ENCODE assay signal across 7 cellular contexts in the genomic region with DNA sequence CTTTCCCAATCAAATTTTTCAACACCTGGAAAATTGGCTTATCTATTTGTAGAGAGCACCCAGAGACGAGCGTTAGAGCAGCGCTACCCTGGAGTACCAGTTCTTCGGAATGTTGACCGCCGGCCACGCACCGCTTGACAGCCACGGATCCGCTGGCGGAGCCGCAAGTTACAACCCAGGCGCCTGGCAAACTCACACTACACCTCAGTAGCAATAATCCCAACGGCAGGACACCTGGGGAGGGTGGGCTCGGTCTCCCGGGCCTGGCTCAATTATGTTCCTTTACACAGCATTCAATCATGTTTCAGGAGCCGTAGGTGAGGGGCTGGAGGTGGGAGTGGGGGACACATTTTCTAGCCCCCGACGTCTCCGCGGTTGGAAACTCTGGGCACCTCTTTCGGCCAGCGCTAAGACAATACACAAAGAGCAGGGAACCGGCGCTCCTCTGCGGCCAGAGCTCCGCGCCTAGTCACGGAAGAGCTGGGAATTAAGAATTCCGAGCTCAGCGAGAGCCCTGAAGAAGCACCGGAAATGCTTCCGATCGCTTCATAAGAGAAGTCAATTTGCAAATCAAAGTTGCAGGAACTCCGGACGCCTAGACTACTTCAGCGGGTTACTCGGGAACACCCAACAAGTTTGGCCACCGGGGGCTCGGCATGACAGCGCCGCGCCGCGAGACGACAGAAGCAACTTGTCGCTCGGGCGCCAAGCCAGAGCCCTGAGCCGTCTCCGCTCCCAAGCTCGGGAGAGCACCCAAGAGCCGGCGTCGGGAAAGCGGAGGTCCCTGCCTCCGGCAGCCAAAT. TPM values are rescaled to one million over a fixed set of nuclear protein-coding genes. Genes with fewer than 3 reads are reported as not detected.
DNase-seq lines count a peak whose midpoint lies in the region; ATAC-seq and TF ChIP-seq lines count a peak whose summit lies in the region.

No MANE protein-coding gene starts in this region.

- H3K36me3 Mint-ChIP-seq in activated naive CD4-positive, alpha-beta T cell treated with anti-CD3 and anti-CD28 coated beads for 36 hours (ENCODE audit: low read depth), result peaks cover 3% of the 10 kb centered on the region
- H3K36me3 Mint-ChIP-seq in naive thymus-derived CD4-positive, alpha-beta T cell, result peaks cover 0 to 19% (median 0%) of the 10 kb centered on the region in 5 donors

- intact Hi-C loops in activated naive CD4-positive, alpha-beta T cell treated with anti-CD3 and anti-CD28 coated beads for 36 hours (cut with micrococcal nuclease), result loop anchor here (1.0 to 5.0 kb wide), 5 partner anchors 17 to 349 kb away; no protein-coding TSS in a partner anchor
- intact Hi-C loops in naive thymus-derived CD4-positive, alpha-beta T cell (cut with micrococcal nuclease), result loop anchor here (1.0 to 10.0 kb wide), 7 partner anchors 17 to 678 kb away; a partner anchor contains a TSS
- intact Hi-C loops in aorta (cut with DNase I), result loop anchor here (2.0 to 5.0 kb wide), 3 partner anchors 79 to 99 kb away; no protein-coding TSS in a partner anchor

- H3K9me3 Mint-ChIP-seq in activated naive CD4-positive, alpha-beta T cell treated with anti-CD3 and anti-CD28 coated beads for 36 hours, result no peaks in the 10 kb centered on the region
- H3K9me3 Mint-ChIP-seq in naive thymus-derived CD4-positive, alpha-beta T cell, result peaks cover 0 to 2% (median 0%) of the 10 kb centered on the region in 11 donors

- H3K27ac Mint-ChIP-seq in activated naive CD4-positive, alpha-beta T cell treated with anti-CD3 and anti-CD28 coated beads for 36 hours, result peak overlapping the region; percentile 87
- peak overlapping the region; percentile 73 to 95 (median 87) for H3K27ac Mint-ChIP-seq in naive thymus-derived CD4-positive, alpha-beta T cell

- ATAC-seq in HG02763 (IDR thresholded peaks at IDR 0.05; ENCODE audit: unreplicated experiment), result peak; percentile 22
- ATAC-seq in foreskin keratinocyte, result peak; percentile 19
- peak; percentile 41 for ATAC-seq in naive thymus-derived CD4-positive, alpha-beta T cell
- peak; percentile 77 for ATAC-seq in aorta (ENCODE audit: low FRiP score)

- H3K27me3 ChIP-seq in foreskin keratinocyte, result no peaks in the 10 kb centered on the region
- H3K27me3 ChIP-seq in naive thymus-derived CD4-positive, alpha-beta T cell (ENCODE audit: control insufficient read depth in 2 of 2, insufficient read depth in 2 of 2, low read length in 2 of 2), result no peaks in the 10 kb centered on the region
- H3K27me3 ChIP-seq in aorta (ENCODE audit: control insufficient read depth in 1 of 2, insufficient read depth in 2 of 2, low read length in 1 of 2), result no peaks in the 10 kb centered on the region

- 0% methylated on average over 57 of the region's 57 CpGs for WGBS in aorta, 2 donors

- H3K36me3 ChIP-seq in naive thymus-derived CD4-positive, alpha-beta T cell (ENCODE audit: control insufficient read depth in 2 of 3, insufficient read depth in 3 of 3, low read length in 3 of 3), result no peaks in the 10 kb centered on the region
- H3K36me3 ChIP-seq in aorta (ENCODE audit: control insufficient read depth in 1 of 2, insufficient read depth in 2 of 2, low read length in 1 of 2), result no peaks in the 10 kb centered on the region

- CTCF ChIA-PET in activated naive CD4-positive, alpha-beta T cell treated with anti-CD3 and anti-CD28 coated beads for 36 hours (lab: Charles Lee), result interaction anchor here (2.1 to 4.2 kb wide), 2 partner anchors 26 to 101 kb away, joined by 10 to 32 read pairs; no protein-coding TSS in a partner anchor
- CTCF ChIA-PET in naive thymus-derived CD4-positive, alpha-beta T cell (lab: Charles Lee), result no interaction called here

- H3K4me1 ChIP-seq in foreskin keratinocyte (peaks cover 18% of the 10 kb centered on the region), aorta (ENCODE audit: control insufficient read depth in 1 of 2, insufficient read depth in 2 of 2, low read length in 2 of 2) (peaks cover 4 to 5% of the 10 kb centered on the region in 2 donors)
- H3K4me1 ChIP-seq in naive thymus-derived CD4-positive, alpha-beta T cell (ENCODE audit: control insufficient read depth in 2 of 2, insufficient read depth in 2 of 2, low read length in 2 of 2), result peaks cover 0 to 11% of the 10 kb centered on the region in 2 donors

- peak overlapping the region; percentile 94 for H3K4me3 Mint-ChIP-seq in activated naive CD4-positive, alpha-beta T cell treated with anti-CD3 and anti-CD28 coated beads for 36 hours
- H3K4me3 Mint-ChIP-seq in naive thymus-derived CD4-positive, alpha-beta T cell, result peak overlapping the region; percentile 88 to 99 (median 92)

- H3K4me1 Mint-ChIP-seq in activated naive CD4-positive, alpha-beta T cell treated with anti-CD3 and anti-CD28 coated beads for 36 hours (ENCODE audit: low read depth), result peaks cover 26% of the 10 kb centered on the region
- peaks cover 6 to 58% (median 42%) of the 10 kb centered on the region in 7 donors for H3K4me1 Mint-ChIP-seq in naive thymus-derived CD4-positive, alpha-beta T cell

- TF ChIP-seq CTCF in GM12875 (IDR thresholded peaks at IDR 0.05; ENCODE audit: borderline replicate concordance, insufficient read depth, low read depth, low read length) (peak; percentile 36), foreskin keratinocyte (conservative IDR thresholded peaks at IDR 0.05) (no peak)

- DNase-seq in NCI-H510A treated with DMSO at 0.1 percent for 48 hours (lab: John Stamatoyannopoulos, UW), result peak; percentile 84
- DNase-seq in activated naive CD4-positive, alpha-beta T cell treated with anti-CD3 and anti-CD28 coated beads for 36 hours, result peak; percentile 48
- peak; percentile 56 to 71 for DNase-seq in foreskin keratinocyte
- DNase-seq in naive thymus-derived CD4-positive, alpha-beta T cell, result peak in 5 of 9 donors; percentile 8 to 35 (median 17)
- peak; percentile 78 to 91 for DNase-seq in aorta

- H3K27ac ChIP-seq in foreskin keratinocyte, result peak overlapping the region; percentile 98
- H3K27ac ChIP-seq in naive thymus-derived CD4-positive, alpha-beta T cell (ENCODE audit: low read depth, low read length), result peak overlapping the region; percentile 72
- H3K27ac ChIP-seq in aorta (ENCODE audit: low read depth in 1 of 2, low read length in 2 of 2), result peak overlapping the region in 1 of 2 donors; percentile 53

- H3K9me3 ChIP-seq in naive thymus-derived CD4-positive, alpha-beta T cell (ENCODE audit: control insufficient read depth in 2 of 3, low read length in 3 of 3), result no peaks in the 10 kb centered on the region
- no peaks in the 10 kb centered on the region for H3K9me3 ChIP-seq in aorta (ENCODE audit: control insufficient read depth, low read length)

- POLR2A ChIA-PET in naive thymus-derived CD4-positive, alpha-beta T cell (lab: Charles Lee), result interaction anchor here (0.6 to 2.7 kb wide), 4 partner anchors 8 to 22 kb away, joined by 3 to 14 read pairs (median 4); no protein-coding TSS in a partner anchor

- H3K4me3 ChIP-seq in GM12875 (ENCODE audit: low read depth, low read length) (peak overlapping the region; percentile 85), aorta (ENCODE audit: low read length in 2 of 2) (peak overlapping the region; percentile 55 to 91)
- peak overlapping the region; percentile 88 for H3K4me3 ChIP-seq in naive thymus-derived CD4-positive, alpha-beta T cell (ENCODE audit: low read length)

- peaks cover 42% of the 10 kb centered on the region for H3K27me3 Mint-ChIP-seq in activated naive CD4-positive, alpha-beta T cell treated with anti-CD3 and anti-CD28 coated beads for 36 hours (ENCODE audit: low read depth)
- peaks cover 48 to 68% (median 62%) of the 10 kb centered on the region in 5 donors for H3K27me3 Mint-ChIP-seq in naive thymus-derived CD4-positive, alpha-beta T cell

RNA-seq across cellular contexts. Expression of a gene that starts 1.0 kb away (rescaled TPM):
- total RNA-seq in activated naive CD4-positive, alpha-beta T cell treated with anti-CD3 and anti-CD28 coated beads for 36 hours, result 1 to 10 TPM; 6.4 to 6.5 TPM
- total RNA-seq in foreskin keratinocyte, result 16.4 and 16.5 TPM in 2 replicates
- 6.9 and 8.2 TPM in 2 replicates for polyA plus RNA-seq in foreskin keratinocyte
- 10 to 100 TPM in 1 of 5 experiments, 1 to 10 TPM in 4; 1.7 to 21.5 (median 3.3) TPM for total RNA-seq in naive thymus-derived CD4-positive, alpha-beta T cell
- 1 to 10 TPM; 3.2 to 6.5 TPM for polyA plus RNA-seq in naive thymus-derived CD4-positive, alpha-beta T cell
- total RNA-seq in aorta, result 1 to 10 TPM; 3.9 to 4.5 TPM
- polyA plus RNA-seq in aorta, result 1 to 10 TPM; 3.3 to 5.3 TPM

Comparison
In these comparisons a context has a peak if more than half of its experiments do, and no peak if none do; other contexts are left out.
1. ATAC-seq: peak in every context shown above with its lines; median percentile 77 in aorta; 41 in naive thymus-derived CD4-positive, alpha-beta T cell; 22 in HG02763; 19 in foreskin keratinocyte.
2. DNase-seq: peak in every context shown above with its lines; median percentile 84 in aorta; 84 in NCI-H510A treated with DMSO at 0.1 percent for 48 hours; 64 in foreskin keratinocyte; 48 in activated naive CD4-positive, alpha-beta T cell treated with anti-CD3 and anti-CD28 coated beads for 36 hours; 17 in naive thymus-derived CD4-positive, alpha-beta T cell.